ENCODE assay signal across 28 cellular contexts in the genomic region with DNA sequence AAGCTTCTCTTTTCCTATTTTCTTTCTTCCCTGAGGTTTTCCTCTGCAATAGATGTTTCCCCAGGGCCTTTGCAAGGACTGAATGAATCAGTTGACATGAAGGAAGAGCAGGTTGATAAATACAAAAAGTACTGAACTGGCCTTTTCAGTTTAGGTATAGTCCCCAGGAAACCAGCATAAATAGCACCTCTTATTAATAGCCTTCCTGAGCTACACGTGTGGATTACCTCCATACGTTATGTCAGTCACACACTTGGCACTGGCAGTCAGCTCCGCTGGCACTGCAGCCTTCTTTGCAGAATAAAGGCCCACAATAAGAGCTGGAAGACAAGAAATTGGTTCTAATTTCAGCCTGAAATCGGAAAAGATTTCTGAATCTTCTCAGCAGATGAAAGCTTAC.
"Had no signal": no experiment of that assay in that cellular context is flagged by ENCODE, and none has a peak within 500 bp of the region (broad histone marks: within the 10 kb centered on the region; RNA-seq: fewer than 3 reads in every experiment).

No MANE protein-coding gene starts in this region.

- H3K9me3 Mint-ChIP-seq: dendritic cell treated with granulocyte-macrophage colony-stimulating factor and Interleukin-4, amounts not matched to agents 40 ng/mL and 50 ng/mL, for 4 days; endodermal cell; natural killer cell; stimulated activated memory B cell treated with anti-CD40 and anti-IgM and Interleukin-4, amounts not matched to agents 10 μg/mL and 1 μg/mL and 100 μg/mL, for 72 hours; stimulated activated naive CD8-positive, alpha-beta T cell treated with anti-CD3 and anti-CD28 coated beads, Interleukin-15, Interleukin-2, amounts not matched to agents 100 ng/mL and 50 ng/mL, for 24 hours had no signal

- H3K27ac ChIP-seq: epithelial cell of prostate, gastroesophageal sphincter, heart left ventricle, hepatocyte, ovary, psoas muscle, skin epidermis, suprapubic skin, transverse colon, upper lobe of right lung, uterus had no signal

- H3K4me3 ChIP-seq: gastroesophageal sphincter, heart left ventricle, hepatocyte, lung, ovary, psoas muscle, skin epidermis, spleen, suprapubic skin, transverse colon, upper lobe of right lung, uterus had no signal

- ATAC-seq: esophagus mucosa; gastroesophageal sphincter; heart left ventricle; left lobe of liver; natural killer cell; psoas muscle; right cardiac atrium; stimulated activated memory B cell treated with anti-CD40 and anti-IgM and Interleukin-4, amounts not matched to agents 10 μg/mL and 1 μg/mL and 100 μg/mL, for 72 hours; upper lobe of right lung had no signal

- H3K27ac Mint-ChIP-seq: dendritic cell treated with granulocyte-macrophage colony-stimulating factor and Interleukin-4, amounts not matched to agents 40 ng/mL and 50 ng/mL, for 4 days; endodermal cell; memory B cell; natural killer cell; stimulated activated memory B cell treated with anti-CD40 and anti-IgM and Interleukin-4, amounts not matched to agents 10 μg/mL and 1 μg/mL and 100 μg/mL, for 72 hours; stimulated activated naive CD8-positive, alpha-beta T cell treated with anti-CD3 and anti-CD28 coated beads, Interleukin-15, Interleukin-2, amounts not matched to agents 100 ng/mL and 50 ng/mL, for 24 hours had no signal

- H3K4me2 ChIP-seq: hepatocyte had no signal

- H3K4me1 ChIP-seq: psoas muscle, suprapubic skin, upper lobe of right lung, uterus had no signal

- H3K4me1 Mint-ChIP-seq: endodermal cell, natural killer cell had no signal

- H2AFZ ChIP-seq: hepatocyte had no signal

- DNase-seq: effector CD8-positive, alpha-beta T cell; endodermal cell; foreskin fibroblast; heart left ventricle; kidney; natural killer cell; occipital lobe; ovary; posterior cingulate gyrus; psoas muscle; right cardiac atrium; spleen; stimulated activated CD4-positive, alpha-beta T cell treated with anti-CD3 and anti-CD28 coated beads, Interleukin-4, amount 100 ng/mL, for 4 hours; transverse colon; upper lobe of right lung; uterus had no signal

- H3K4me3 Mint-ChIP-seq: dendritic cell treated with granulocyte-macrophage colony-stimulating factor and Interleukin-4, amounts not matched to agents 40 ng/mL and 50 ng/mL, for 4 days; endodermal cell; memory B cell; natural killer cell; stimulated activated memory B cell treated with anti-CD40 and anti-IgM and Interleukin-4, amounts not matched to agents 10 μg/mL and 1 μg/mL and 100 μg/mL, for 72 hours; stimulated activated naive CD8-positive, alpha-beta T cell treated with anti-CD3 and anti-CD28 coated beads, Interleukin-15, Interleukin-2, amounts not matched to agents 100 ng/mL and 50 ng/mL, for 24 hours had no signal

- FAIRE-seq: kidney had no signal

- H3K27me3 ChIP-seq: gastroesophageal sphincter, heart left ventricle, hepatocyte, ovary, spleen, suprapubic skin, transverse colon, upper lobe of right lung, uterus had no signal

- H3K27me3 Mint-ChIP-seq: dendritic cell treated with granulocyte-macrophage colony-stimulating factor and Interleukin-4, amounts not matched to agents 40 ng/mL and 50 ng/mL, for 4 days; stimulated activated naive CD8-positive, alpha-beta T cell treated with anti-CD3 and anti-CD28 coated beads, Interleukin-15, Interleukin-2, amounts not matched to agents 100 ng/mL and 50 ng/mL, for 24 hours had no signal

- H3K79me2 ChIP-seq: hepatocyte had no signal

- H3K36me3 Mint-ChIP-seq: memory B cell; natural killer cell; stimulated activated memory B cell treated with anti-CD40 and anti-IgM and Interleukin-4, amounts not matched to agents 10 μg/mL and 1 μg/mL and 100 μg/mL, for 72 hours had no signal

- H3K36me3 ChIP-seq: ovary, spleen, transverse colon, uterus had no signal

- H3K9me3 ChIP-seq: gastroesophageal sphincter, heart left ventricle, ovary, psoas muscle, spleen, suprapubic skin, transverse colon, upper lobe of right lung, uterus had no signal
